Comparison of ENCODE assay signal across 8 cellular contexts in the genomic region with DNA sequence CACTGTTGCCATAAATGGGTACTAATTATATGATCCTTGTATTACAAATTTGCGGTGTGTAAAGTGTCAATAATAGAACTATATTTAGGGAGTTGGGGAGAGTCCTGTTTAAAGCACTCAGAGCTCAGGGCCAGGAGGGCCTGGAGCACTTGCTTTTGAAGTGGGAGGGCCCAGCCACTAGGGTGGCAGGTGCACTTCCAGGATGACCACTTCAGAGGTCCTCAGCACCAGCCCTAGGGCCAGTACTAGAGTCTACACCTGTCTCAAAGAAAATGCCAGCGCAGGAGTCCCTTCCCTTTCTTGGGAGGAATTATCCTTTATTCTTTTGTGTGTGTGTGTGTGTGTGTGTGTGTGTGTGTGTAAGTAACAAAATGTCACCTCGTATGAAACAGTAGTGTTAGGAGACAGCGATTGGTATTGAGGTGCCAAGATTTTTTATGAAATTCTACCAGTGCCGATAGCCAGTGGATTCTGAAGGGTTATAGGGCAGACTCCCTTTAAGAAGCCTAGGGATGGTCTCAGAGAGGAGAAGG. TPM values are rescaled to one million over a fixed set of nuclear protein-coding genes. Genes with fewer than 3 reads are reported as not detected.
A peak's percentile ranks its signal among the peaks of the same experiment; 100 is the strongest.
DNase-seq lines count a peak whose midpoint lies in the region; ATAC-seq and TF ChIP-seq lines count a peak whose summit lies in the region.

No MANE protein-coding gene starts in this region.

- DNase-seq in activated naive CD4-positive, alpha-beta T cell treated with anti-CD3 and anti-CD28 coated beads, Interleukin-2, amount 10 ng/mL, durations not matched to agents 7 days and 5 days: no peak
- no peak for DNase-seq in activated naive CD4-positive, alpha-beta T cell treated with Interleukin-2 at 50 U/mL for 16 hours
- no peak for DNase-seq in activated naive CD4-positive, alpha-beta T cell treated with anti-CD3 and anti-CD28 coated beads, Interleukin-2, amount 50 U/mL, for 72 hours (ENCODE audit: low spot score in 2 of 2)
- DNase-seq in transverse colon: no peak
- no peak for DNase-seq in AG08395 (ENCODE audit: low spot score)

- H3K27me3 ChIP-seq in liver (ENCODE audit: control insufficient read depth in 4 of 4, insufficient read depth in 4 of 4, low read length in 3 of 4): no peaks in the 10 kb centered on the region
- no peaks in the 10 kb centered on the region for H3K27me3 ChIP-seq in transverse colon

- H3K27ac Mint-ChIP-seq in activated naive CD4-positive, alpha-beta T cell treated with anti-CD3 and anti-CD28 coated beads, Interleukin-2, amount 10 ng/mL, durations not matched to agents 7 days and 5 days: peak overlapping the region; percentile 76
- H3K27ac Mint-ChIP-seq in activated naive CD4-positive, alpha-beta T cell treated with anti-CD3 and anti-CD28 coated beads, Interleukin-2, amount 50 U/mL, for 72 hours: peak overlapping the region; percentile 87 to 90

- no peaks in the 10 kb centered on the region for H3K27me3 Mint-ChIP-seq in activated naive CD4-positive, alpha-beta T cell treated with anti-CD3 and anti-CD28 coated beads, Interleukin-2, amount 10 ng/mL, durations not matched to agents 7 days and 5 days

- H3K4me1 Mint-ChIP-seq in activated naive CD4-positive, alpha-beta T cell treated with anti-CD3 and anti-CD28 coated beads, Interleukin-2, amount 10 ng/mL, durations not matched to agents 7 days and 5 days: peaks cover 57% of the 10 kb centered on the region

- H3K36me3 Mint-ChIP-seq in activated naive CD4-positive, alpha-beta T cell treated with anti-CD3 and anti-CD28 coated beads, Interleukin-2, amount 10 ng/mL, durations not matched to agents 7 days and 5 days: peaks cover 8% of the 10 kb centered on the region
- H3K36me3 Mint-ChIP-seq in activated naive CD4-positive, alpha-beta T cell treated with anti-CD3 and anti-CD28 coated beads, Interleukin-2, amount 50 U/mL, for 72 hours: no peaks in the 10 kb centered on the region

- peak overlapping the region; percentile 13 to 72 for H3K9ac ChIP-seq in liver (ENCODE audit: low read depth in 1 of 2, low read length in 2 of 2)

- TF ChIP-seq CTCF in liver (IDR thresholded peaks at IDR 0.05; ENCODE audit: low read depth, low read length, missing input control) (no peak), transverse colon (IDR thresholded peaks at IDR 0.05) (no peak)

- CTCF ChIA-PET in activated naive CD4-positive, alpha-beta T cell treated with anti-CD3 and anti-CD28 coated beads, Interleukin-2, amount 10 ng/mL, durations not matched to agents 7 days and 5 days (lab: Charles Lee): interaction anchor here (0.6 to 14.9 kb wide), 13 partner anchors 8 to 143 kb away, joined by 3 to 482 read pairs (median 11); partner anchors contain the start of gene MYO18A

- no peaks in the 10 kb centered on the region for H3K9me3 Mint-ChIP-seq in activated naive CD4-positive, alpha-beta T cell treated with anti-CD3 and anti-CD28 coated beads, Interleukin-2, amount 10 ng/mL, durations not matched to agents 7 days and 5 days
- no peaks in the 10 kb centered on the region for H3K9me3 Mint-ChIP-seq in activated naive CD4-positive, alpha-beta T cell treated with anti-CD3 and anti-CD28 coated beads, Interleukin-2, amount 50 U/mL, for 72 hours

- no peak for TF ChIP-seq EP300 in transverse colon (IDR thresholded peaks at IDR 0.05; ENCODE audit: low read depth)

- H3K4me1 ChIP-seq in liver (ENCODE audit: control insufficient read depth in 4 of 4, insufficient read depth in 4 of 4, low read length in 3 of 4) (peaks cover 8 to 56% (median 41%) of the 10 kb centered on the region in 4 donors), transverse colon (peaks cover 14 to 32% (median 23%) of the 10 kb centered on the region in 4 donors)

- H3K4me3 ChIP-seq in liver (ENCODE audit: low read depth in 1 of 3, low read length in 3 of 3) (peak overlapping the region in 2 of 3 donors; percentile 43 to 48), transverse colon (peak overlapping the region in 3 of 4 donors; percentile 38 to 57 (median 45))

- intact Hi-C loops in transverse colon (cut with DNase I; ENCODE audit: low total_unique reads): loop anchor here (2.0 to 5.0 kb wide), 2 partner anchors 70 to 144 kb away; partner anchors contain the start of gene NUFIP2

- no peaks in the 10 kb centered on the region for H3K36me3 ChIP-seq in liver (ENCODE audit: control insufficient read depth in 4 of 4, insufficient read depth in 3 of 4, low read depth in 1 of 4, low read length in 3 of 4)
- H3K36me3 ChIP-seq in transverse colon: no peaks in the 10 kb centered on the region

- H3K9me3 ChIP-seq in liver (ENCODE audit: control insufficient read depth in 4 of 4, low read length in 3 of 4) (no peaks in the 10 kb centered on the region), transverse colon (no peaks in the 10 kb centered on the region)

- peak overlapping the region; percentile 66 for H3K4me3 Mint-ChIP-seq in activated naive CD4-positive, alpha-beta T cell treated with anti-CD3 and anti-CD28 coated beads, Interleukin-2, amount 10 ng/mL, durations not matched to agents 7 days and 5 days

- H3K27ac ChIP-seq in liver (ENCODE audit: low read depth in 1 of 2, low read length in 2 of 2) (peak overlapping the region; percentile 72 to 81), transverse colon (peak overlapping the region; percentile 78 to 89 (median 82))

- TF ChIP-seq RAD21 in liver (IDR thresholded peaks at IDR 0.05): no peak

- in situ Hi-C loops in transverse colon (cut with MboI; ENCODE audit: low pct_ligation_motif_present in 1 of 4, low pct_unique_long_range_greater_than_20kb in 1 of 4, low sequenced_read_pairs in 3 of 4): loop anchor here in 3 of 4 donors (10.0 to 25.0 kb wide), 3 partner anchors 56 to 139 kb away; partner anchors contain the start of gene NUFIP2 (in 1 of the 3)

- 34% methylated on average over 5 of the region's 5 CpGs for WGBS in liver
- 22% methylated on average over 5 of the region's 5 CpGs; no CpG with 5 or more reads in 1 of the 2 donors for WGBS in transverse colon (ENCODE audit: low coverage in 1 of 2), 2 donors

- TF ChIP-seq POLR2A in transverse colon (IDR thresholded peaks at IDR 0.05): no peak

- no peak for ATAC-seq in activated naive CD4-positive, alpha-beta T cell treated with anti-CD3 and anti-CD28 coated beads, Interleukin-2, amount 50 U/mL, for 72 hours
- no peak for ATAC-seq in GM21786 (IDR thresholded peaks at IDR 0.05; ENCODE audit: unreplicated experiment)
- ATAC-seq in GM21717 (IDR thresholded peaks at IDR 0.05; ENCODE audit: unreplicated experiment): no peak

TF ChIP-seq in liver, 16 proteins besides CTCF, POLR2A, EP300 and RAD21 (continues in another document):
- TF ChIP-seq EGR1 (IDR thresholded peaks at IDR 0.05; ENCODE audit: low read depth in 2 of 2): no peak
- TF ChIP-seq GABPA (IDR thresholded peaks at IDR 0.05 in 1 of 2, conservative IDR thresholded peaks at IDR 0.05 in 1 of 2): no peak
- TF ChIP-seq SP1 (IDR thresholded peaks at IDR 0.05): no peak
- TF ChIP-seq, protein P1, sequence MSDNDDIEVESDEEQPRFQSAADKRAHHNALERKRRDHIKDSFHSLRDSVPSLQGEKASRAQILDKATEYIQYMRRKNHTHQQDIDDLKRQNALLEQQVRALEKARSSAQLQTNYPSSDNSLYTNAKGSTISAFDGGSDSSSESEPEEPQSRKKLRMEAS (IDR thresholded peaks at IDR 0.05): no peak
- TF ChIP-seq, protein P2, sequence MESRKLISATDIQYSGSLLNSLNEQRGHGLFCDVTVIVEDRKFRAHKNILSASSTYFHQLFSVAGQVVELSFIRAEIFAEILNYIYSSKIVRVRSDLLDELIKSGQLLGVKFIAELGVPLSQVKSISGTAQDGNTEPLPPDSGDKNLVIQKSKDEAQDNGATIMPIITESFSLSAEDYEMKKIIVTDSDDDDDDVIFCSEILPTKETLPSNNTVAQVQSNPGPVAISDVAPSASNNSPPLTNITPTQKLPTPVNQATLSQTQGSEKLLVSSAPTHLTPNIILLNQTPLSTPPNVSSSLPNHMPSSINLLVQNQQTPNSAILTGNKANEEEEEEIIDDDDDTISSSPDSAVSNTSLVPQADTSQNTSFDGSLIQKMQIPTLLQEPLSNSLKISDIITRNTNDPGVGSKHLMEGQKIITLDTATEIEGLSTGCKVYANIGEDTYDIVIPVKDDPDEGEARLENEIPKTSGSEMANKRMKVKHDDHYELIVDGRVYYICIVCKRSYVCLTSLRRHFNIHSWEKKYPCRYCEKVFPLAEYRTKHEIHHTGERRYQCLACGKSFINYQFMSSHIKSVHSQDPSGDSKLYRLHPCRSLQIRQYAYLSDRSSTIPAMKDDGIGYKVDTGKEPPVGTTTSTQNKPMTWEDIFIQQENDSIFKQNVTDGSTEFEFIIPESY (IDR thresholded peaks at IDR 0.05): no peak
- TF ChIP-seq HNF4G (IDR thresholded peaks at IDR 0.05): no peak
- TF ChIP-seq TAF1 (conservative IDR thresholded peaks at IDR 0.05): no peak
- TF ChIP-seq YY1 (IDR thresholded peaks at IDR 0.05): no peak
- TF ChIP-seq ATF3 (IDR thresholded peaks at IDR 0.05): no peak

RNA-seq across cellular contexts. Expression of gene MYO18A, which starts 31.9 kb away (rescaled TPM):
- total RNA-seq in activated naive CD4-positive, alpha-beta T cell treated with anti-CD3 and anti-CD28 coated beads, Interleukin-2, amount 50 U/mL, for 72 hours: 10 to 100 TPM; 38.8 to 62.8 TPM
- 10 to 100 TPM; 38.2 to 81.6 TPM for total RNA-seq in liver
- polyA plus RNA-seq in liver: 10 to 100 TPM; 26.3 to 36.4 TPM
- total RNA-seq in transverse colon: 100 to 1,000 TPM; 112 to 191 (median 136) TPM
